In the genomic region with DNA sequence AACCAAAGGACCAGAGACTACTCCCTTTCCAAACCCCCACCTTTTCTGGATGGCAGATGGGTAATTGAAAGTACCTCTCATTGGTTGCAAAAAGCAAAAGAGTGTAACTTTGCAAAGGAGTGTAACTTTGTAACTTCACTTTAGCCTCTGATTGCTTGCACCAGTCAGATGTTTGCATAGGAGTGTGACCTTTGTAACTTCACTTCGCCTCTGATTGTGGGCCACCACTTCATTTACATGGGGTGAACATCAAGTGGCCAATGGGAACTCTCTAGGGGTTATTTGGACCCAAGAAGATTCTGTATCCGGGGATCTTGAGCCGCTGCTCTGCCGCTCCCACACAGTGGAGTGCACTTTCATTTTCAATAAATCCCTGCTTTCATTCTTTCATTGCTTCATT, we compare ENCODE assay signal across 24 cellular contexts. TPM values are rescaled to one million over a fixed set of nuclear protein-coding genes. Genes with fewer than 3 reads are reported as not detected.
DNase-seq lines count a peak whose midpoint lies in the region; ATAC-seq, FAIRE-seq and TF ChIP-seq lines count a peak whose summit lies in the region.
"Had no signal": no experiment of that assay in that cellular context is flagged by ENCODE, and none has a peak within 500 bp of the region (broad histone marks: within the 10 kb centered on the region; RNA-seq: fewer than 3 reads in every experiment).

No MANE protein-coding gene starts in this region.

- no peak overlapping the region for H3K27ac Mint-ChIP-seq in activated CD4-positive, alpha-beta T cell treated with anti-CD3 and anti-CD28 coated beads, Interleukin-2, amount 10 ng/mL, durations not matched to agents 7 days and 5 days
- H3K27ac Mint-ChIP-seq: activated CD4-positive, alpha-beta T cell treated with anti-CD3 and anti-CD28 coated beads, Interleukin-2, amount 10 ng/mL, durations not matched to agents 24 days and 14 days; dendritic cell treated with granulocyte-macrophage colony-stimulating factor and Interleukin-4, amounts not matched to agents 40 ng/mL and 50 ng/mL, for 4 days; nephron progenitor cell; stimulated activated naive B cell treated with anti-CD40 and anti-IgM and Interleukin-4, amounts not matched to agents 10 μg/mL and 1 μg/mL and 100 μg/mL, for 72 hours; T-cell had no signal

- no TSS peak for BruUV-seq in HepG2 (replicated peaks; lab: Mats Ljungman, UMichigan)

- in situ Hi-C loops in HepG2 (cut with HindIII; ENCODE audit: extremely low pct_ligation_motif_present, low pct_unique_long_range_greater_than_20kb) = no loop called here
- in situ Hi-C loops in transverse colon (cut with MboI; ENCODE audit: low pct_ligation_motif_present in 1 of 4, low pct_unique_long_range_greater_than_20kb in 1 of 4, low sequenced_read_pairs in 3 of 4) = no loop called here

- H3K4me1 ChIP-seq in HepG2 (ENCODE audit: insufficient read depth, low read length) (peaks cover 25% of the 10 kb centered on the region), transverse colon (peaks cover 0 to 4% (median 0%) of the 10 kb centered on the region in 4 donors)
- H3K4me1 ChIP-seq: BLaER1, esophagus muscularis mucosa had no signal

- H3K36me3 Mint-ChIP-seq in activated CD4-positive, alpha-beta T cell treated with anti-CD3 and anti-CD28 coated beads, Interleukin-2, amount 10 ng/mL, durations not matched to agents 7 days and 5 days (ENCODE audit: low read depth) = no peaks in the 10 kb centered on the region
- H3K36me3 Mint-ChIP-seq: stimulated activated naive B cell treated with anti-CD40 and anti-IgM and Interleukin-4, amounts not matched to agents 10 μg/mL and 1 μg/mL and 100 μg/mL, for 72 hours had no signal

- H3K36me3 ChIP-seq in HepG2 (replicated peaks in 1 of 2; ENCODE audit: control insufficient read depth in 1 of 2, insufficient read depth in 2 of 2, low read length in 2 of 2) = no peaks in the 10 kb centered on the region
- no peaks in the 10 kb centered on the region for H3K36me3 ChIP-seq in transverse colon
- H3K36me3 ChIP-seq: BLaER1, cardiac muscle cell, esophagus muscularis mucosa had no signal

- peak overlapping the region; percentile 43 for H3K9ac ChIP-seq in HepG2 (ENCODE audit: insufficient read depth, low read depth, low read length)
- H3K9ac ChIP-seq: BLaER1 had no signal

- H3K79me2 ChIP-seq in HepG2 (ENCODE audit: insufficient read depth, low read length) = no peaks in the 10 kb centered on the region

- 6% methylated on average over 4 of the region's 4 CpGs for WGBS in HepG2 (ENCODE audit: low lambda C conversion rate)
- 56% methylated on average over 4 of the region's 4 CpGs; no CpG with 5 or more reads in 1 of the 2 donors for WGBS in transverse colon (ENCODE audit: low coverage in 1 of 2), 2 donors

- TF ChIP-seq RAD21 in HepG2 (CRISPR knock-in tag; IDR thresholded peaks at IDR 0.05) = no peak

- ATAC-seq in GM19023 (IDR thresholded peaks at IDR 0.05; ENCODE audit: unreplicated experiment) (peak; percentile 53), HepG2 (peak; percentile 90), HG02759 (IDR thresholded peaks at IDR 0.05; ENCODE audit: unreplicated experiment) (no peak)
- ATAC-seq: stimulated activated naive B cell treated with anti-CD40 and anti-IgM and Interleukin-4, amounts not matched to agents 10 μg/mL and 1 μg/mL and 100 μg/mL, for 72 hours; T-cell had no signal

- H3K27me3 Mint-ChIP-seq in activated CD4-positive, alpha-beta T cell treated with anti-CD3 and anti-CD28 coated beads, Interleukin-2, amount 10 ng/mL, durations not matched to agents 7 days and 5 days = peaks cover 2% of the 10 kb centered on the region
- H3K27me3 Mint-ChIP-seq: dendritic cell treated with granulocyte-macrophage colony-stimulating factor and Interleukin-4, amounts not matched to agents 40 ng/mL and 50 ng/mL, for 4 days; stimulated activated naive B cell treated with anti-CD40 and anti-IgM and Interleukin-4, amounts not matched to agents 10 μg/mL and 1 μg/mL and 100 μg/mL, for 72 hours had no signal

- DNase-seq in choroid plexus epithelial cell (ENCODE audit: low read depth) = no peak
- peak; percentile 40 for DNase-seq in HepG2 (ENCODE audit: low spot score)
- DNase-seq in transverse colon = peak; percentile 34
- DNase-seq in activated CD4-positive, alpha-beta T cell treated with anti-CD3 and anti-CD28 coated beads, Interleukin-2, amount 10 ng/mL, durations not matched to agents 7 days and 5 days = no peak
- no peak for DNase-seq in COLO668 (lab: John Stamatoyannopoulos, UW; ENCODE audit: unreplicated experiment)
- DNase-seq: activated CD4-positive, alpha-beta T cell treated with anti-CD3 and anti-CD28 coated beads, Interleukin-2, amount 10 ng/mL, durations not matched to agents 24 days and 14 days; activated gamma-delta T cell treated with Interleukin-2 at 50 U/mL for 16 hours; Kasumi-1; NCI-H446; NCI-H774; SIG-M5; stimulated activated naive B cell treated with anti-CD40 and anti-IgM and Interleukin-4, amounts not matched to agents 10 μg/mL and 1 μg/mL and 100 μg/mL, for 72 hours; T-cell had no signal

- H4K20me1 ChIP-seq in HepG2 (ENCODE audit: insufficient read depth, low read length) = no peaks in the 10 kb centered on the region
- H4K20me1 ChIP-seq: BLaER1 had no signal

- peak overlapping the region; percentile 27 for H2AFZ ChIP-seq in HepG2 (ENCODE audit: low read length)

- peak overlapping the region; percentile 77 for H3K4me2 ChIP-seq in HepG2 (ENCODE audit: low read depth, low read length)
- H3K4me2 ChIP-seq: BLaER1 had no signal

- TF ChIP-seq CTCF in choroid plexus epithelial cell (conservative IDR thresholded peaks at IDR 0.05; ENCODE audit: low read depth, low read length) = no peak
- no peak for TF ChIP-seq CTCF in HepG2 (CRISPR knock-in tag; IDR thresholded peaks at IDR 0.05)
- TF ChIP-seq CTCF in transverse colon (IDR thresholded peaks at IDR 0.05) = no peak

- no peaks in the 10 kb centered on the region for H3K9me3 Mint-ChIP-seq in activated CD4-positive, alpha-beta T cell treated with anti-CD3 and anti-CD28 coated beads, Interleukin-2, amount 10 ng/mL, durations not matched to agents 7 days and 5 days
- H3K9me3 Mint-ChIP-seq: activated CD4-positive, alpha-beta T cell treated with anti-CD3 and anti-CD28 coated beads, Interleukin-2, amount 10 ng/mL, durations not matched to agents 24 days and 14 days; dendritic cell treated with granulocyte-macrophage colony-stimulating factor and Interleukin-4, amounts not matched to agents 40 ng/mL and 50 ng/mL, for 4 days; T-cell had no signal

- H3K4me3 Mint-ChIP-seq in activated CD4-positive, alpha-beta T cell treated with anti-CD3 and anti-CD28 coated beads, Interleukin-2, amount 10 ng/mL, durations not matched to agents 7 days and 5 days = no peak overlapping the region
- H3K4me3 Mint-ChIP-seq: activated CD4-positive, alpha-beta T cell treated with anti-CD3 and anti-CD28 coated beads, Interleukin-2, amount 10 ng/mL, durations not matched to agents 24 days and 14 days; dendritic cell treated with granulocyte-macrophage colony-stimulating factor and Interleukin-4, amounts not matched to agents 40 ng/mL and 50 ng/mL, for 4 days; stimulated activated naive B cell treated with anti-CD40 and anti-IgM and Interleukin-4, amounts not matched to agents 10 μg/mL and 1 μg/mL and 100 μg/mL, for 72 hours; T-cell had no signal

- intact Hi-C loops in HepG2 (cut with micrococcal nuclease; ENCODE audit: unreplicated experiment) (no loop called here), transverse colon (cut with DNase I; ENCODE audit: low total_unique reads) (no loop called here)

- H3K4me1 Mint-ChIP-seq in activated CD4-positive, alpha-beta T cell treated with anti-CD3 and anti-CD28 coated beads, Interleukin-2, amount 10 ng/mL, durations not matched to agents 7 days and 5 days = no peaks in the 10 kb centered on the region
- H3K4me1 Mint-ChIP-seq: activated CD4-positive, alpha-beta T cell treated with anti-CD3 and anti-CD28 coated beads, Interleukin-2, amount 10 ng/mL, durations not matched to agents 24 days and 14 days had no signal

- H3K9me3 ChIP-seq in HepG2 (ENCODE audit: low read length) (no peaks in the 10 kb centered on the region), transverse colon (no peaks in the 10 kb centered on the region)
- H3K9me3 ChIP-seq: esophagus muscularis mucosa had no signal

- TF ChIP-seq EP300 in HepG2 (IDR thresholded peaks at IDR 0.05; ENCODE audit: low read depth in 2 of 2, low read length in 2 of 2) = no peak
- TF ChIP-seq EP300 in HepG2 (CRISPR knock-in tag; IDR thresholded peaks at IDR 0.05; ENCODE audit: borderline replicate concordance) = no peak
- no peak for TF ChIP-seq EP300 in transverse colon (IDR thresholded peaks at IDR 0.05; ENCODE audit: low read depth)

- peak overlapping the region; percentile 26 for H3K4me3 ChIP-seq in choroid plexus epithelial cell (ENCODE audit: low read depth, low read length)
- H3K4me3 ChIP-seq in HepG2 (replicated peaks in 1 of 3; ENCODE audit: insufficient read depth in 1 of 3, low read depth in 2 of 3, low read length in 3 of 3) = peak overlapping the region; percentile 33 to 55 (median 45); a peak in 4 of 6 replicates
- H3K4me3 ChIP-seq in transverse colon = peak overlapping the region in 1 of 4 donors; percentile 26
- H3K4me3 ChIP-seq: BLaER1, cardiac muscle cell, esophagus muscularis mucosa had no signal

- FAIRE-seq in HepG2 (lab: Jason Lieb, UNC) = peak; percentile 79
- FAIRE-seq: frontal cortex, GM12892, H54, RCC 7860 had no signal

- CTCF ChIA-PET in HepG2 (lab: Yijun Ruan, JAX; ENCODE audit: low intra/inter-chr PET ratio, low total read pairs) = no interaction called here
- CTCF ChIA-PET in activated CD4-positive, alpha-beta T cell treated with anti-CD3 and anti-CD28 coated beads, Interleukin-2, amount 10 ng/mL, durations not matched to agents 7 days and 5 days (lab: Charles Lee) = no interaction called here

- POLR2A ChIA-PET in HepG2 (lab: Yijun Ruan, JAX) = interaction anchor here (1.2 kb wide), 1 partner anchor 79 kb away, joined by 3 read pairs; a partner anchor contains a TSS
- POLR2A ChIA-PET in activated CD4-positive, alpha-beta T cell treated with anti-CD3 and anti-CD28 coated beads, Interleukin-2, amount 10 ng/mL, durations not matched to agents 7 days and 5 days (lab: Charles Lee) = no interaction called here

- no peaks in the 10 kb centered on the region for H3K27me3 ChIP-seq in HepG2 (ENCODE audit: control insufficient read depth in 1 of 2, insufficient read depth in 2 of 2, low read length in 2 of 2)
- H3K27me3 ChIP-seq in transverse colon = no peaks in the 10 kb centered on the region
- H3K27me3 ChIP-seq: BLaER1, cardiac muscle cell, esophagus muscularis mucosa had no signal

- peak overlapping the region; percentile 62 for H3K27ac ChIP-seq in HepG2 (ENCODE audit: extremely low read length, insufficient read depth, low read length)
- peak overlapping the region; percentile 62 to 73 (median 70) for H3K27ac ChIP-seq in transverse colon
- H3K27ac ChIP-seq: BLaER1, cardiac muscle cell, esophagus muscularis mucosa had no signal

- TF ChIP-seq POLR2A in HepG2 (IDR thresholded peaks at IDR 0.05; ENCODE audit: insufficient read depth in 1 of 2, low read depth in 2 of 2, low read length in 2 of 2) (no peak), transverse colon (IDR thresholded peaks at IDR 0.05) (no peak)

RNA-seq across cellular contexts. Expression of a gene that starts 9.9 kb away (rescaled TPM):
- 13.2 and 14.1 TPM in 2 replicates for total RNA-seq in HepG2 (2016; rRNA removed; fragmentation: Illumina TruSeq; extraction: Trizol)
- 7.9 and 9.2 TPM in 2 replicates for total RNA-seq in HepG2 (2016; cell fraction: cytosol; rRNA removed; fragmentation: Illumina TruSeq; extraction: Trizol; ENCODE audit: low read depth)
- total RNA-seq in HepG2 (2016; cell fraction: insoluble cytoplasmic fraction; rRNA removed; fragmentation: Illumina TruSeq; extraction: Trizol) = 12.2 and 13.4 TPM in 2 replicates
- total RNA-seq in HepG2 (2016; cell fraction: membrane; rRNA removed; fragmentation: Illumina TruSeq; extraction: Trizol) = 24.3 and 26.0 TPM in 2 replicates
- total RNA-seq in HepG2 (2016; cell fraction: nucleus; rRNA removed; fragmentation: Illumina TruSeq; extraction: Trizol) = 6.0 and 6.9 TPM in 2 replicates
- polyA plus RNA-seq in HepG2 (2011; rRNA removed) = 5.8 and 6.4 TPM in 2 replicates
- polyA plus RNA-seq in HepG2 (2011; cell fraction: cytosol; rRNA removed) = 5.1 and 7.7 TPM in 2 replicates
- 2.9 and 3.3 TPM in 2 replicates for polyA plus RNA-seq in HepG2 (2011; cell fraction: nucleus; rRNA removed)
- polyA plus RNA-seq in HepG2 (2012) = 7.8 TPM in 2 replicates
- polyA plus RNA-seq in HepG2 (2016; cell fraction: cytosol; fragmentation: Illumina TruSeq; extraction: Trizol; ENCODE audit: low read depth) = 12.5 and 12.9 TPM in 2 replicates
- polyA plus RNA-seq in HepG2 (2016; cell fraction: insoluble cytoplasmic fraction; fragmentation: Illumina TruSeq; extraction: Trizol; ENCODE audit: low read depth) = 17.1 and 19.8 TPM in 2 replicates
- polyA plus RNA-seq in HepG2 (2016; cell fraction: membrane; fragmentation: Illumina TruSeq; extraction: Trizol; ENCODE audit: low read depth) = 23.4 and 29.4 TPM in 2 replicates
- 12.5 and 13.3 TPM in 2 replicates for polyA plus RNA-seq in HepG2 (2016; cell fraction: nucleus; fragmentation: Illumina TruSeq; extraction: Trizol; ENCODE audit: insufficient read depth, low read depth)
- 4.5 and 7.1 TPM in 2 replicates for polyA minus RNA-seq in HepG2 (2011; rRNA and poly(A)+ RNA removed; ENCODE audit: low replicate concordance)
- polyA minus RNA-seq in HepG2 (2011; cell fraction: cytosol; rRNA and poly(A)+ RNA removed) = 3.7 and 4.6 TPM in 2 replicates
- polyA minus RNA-seq in HepG2 (2011; cell fraction: nucleus; rRNA and poly(A)+ RNA removed) = 2.4 and 3.4 TPM in 2 replicates
- total RNA-seq in transverse colon = 10 to 100 TPM; 23.3 to 46.4 (median 43.4) TPM
- 1 to 10 TPM; 3.3 to 4.0 TPM for total RNA-seq in activated CD4-positive, alpha-beta T cell treated with anti-CD3 and anti-CD28 coated beads, Interleukin-2, amount 10 ng/mL, durations not matched to agents 7 days and 5 days

Comparison
In these comparisons a context has a peak if more than half of its experiments do, and no peak if none do; other contexts are left out.
1. DNase-seq: peak in HepG2 (single experiment) and transverse colon (single experiment); none in choroid plexus epithelial cell (single experiment), activated CD4-positive, alpha-beta T cell treated with anti-CD3 and anti-CD28 coated beads, Interleukin-2, amount 10 ng/mL, durations not matched to agents 7 days and 5 days (single experiment) and COLO668 (single experiment).